8 cellular contexts compared by ENCODE assay signal in genomic region chr12:49069507-49070346, GRCh38. TPM values are rescaled to one million over a fixed set of nuclear protein-coding genes. Genes with fewer than 3 reads are reported as not detected.
DNase-seq lines count a peak whose midpoint lies in the region; TF ChIP-seq lines count a peak whose summit lies in the region.

Gene RHEBL1 (minus strand): TSS chr12:49069979. CDS start chr12:49069785, 194 bp downstream.

- H3K9ac ChIP-seq in neural progenitor cell, result no peak within 1 kb of the TSS

- in situ Hi-C loops in HAP-1 (cut with MboI; ENCODE audit: low sequenced_read_pairs), result no loop called here

- peak within 1 kb of the TSS; percentile 8 for H3K27ac Mint-ChIP-seq in neural progenitor cell

- no peaks in the 10 kb centered on the region for H3K79me2 ChIP-seq in neural progenitor cell (ENCODE audit: low read depth)

- peaks cover 14% of the 10 kb centered on the region for H3K4me1 Mint-ChIP-seq in neural progenitor cell

- H3F3A ChIP-seq in neural progenitor cell (ENCODE audit: low read depth), result peaks cover 15% of the 10 kb centered on the region

- H3K4me3 ChIP-seq in HAP-1 (peak within 1 kb of the TSS; percentile 79), fibroblast of the aortic adventitia (ENCODE audit: low read depth, low read length) (peak within 1 kb of the TSS; percentile 86), neural progenitor cell (peak within 1 kb of the TSS; percentile 60)

- peaks cover 3% of the 10 kb centered on the region for H3K36me3 Mint-ChIP-seq in neural progenitor cell

- peak; percentile 96 for DNase-seq in GDM1 (lab: John Stamatoyannopoulos, UW)
- DNase-seq in HAP-1 (ENCODE audit: low spot score in 2 of 2), result peak; percentile 97 to 99
- peak; percentile 97 for DNase-seq in M059J (ENCODE audit: low read depth)
- DNase-seq in activated T-helper 9 cell treated with anti-CD3 and anti-CD28 coated beads, Interleukin-2, amount 50 U/mL, for 16 hours (ENCODE audit: low read depth), result peak; percentile 99
- DNase-seq in fibroblast of the aortic adventitia (ENCODE audit: low read depth), result peak; percentile 94
- peak; percentile 93 for DNase-seq in neural progenitor cell (ENCODE audit: low spot score)
- peak; percentile 94 for DNase-seq in stromal cell of bone marrow (ENCODE audit: low read depth)

- H4K20me1 ChIP-seq in neural progenitor cell (ENCODE audit: low read depth), result no peaks in the 10 kb centered on the region

- no peak within 1 kb of the TSS for H3K27ac ChIP-seq in neural progenitor cell

- H3K36me3 ChIP-seq in HAP-1 (replicated peaks), result no peaks in the 10 kb centered on the region
- H3K36me3 ChIP-seq in neural progenitor cell, result no peaks in the 10 kb centered on the region

- peaks cover 24% of the 10 kb centered on the region for H3K27me3 Mint-ChIP-seq in neural progenitor cell (ENCODE audit: insufficient read depth, low read depth)

- H2AFZ ChIP-seq in neural progenitor cell (replicated peaks), result peak within 1 kb of the TSS; percentile 78

- peak within 1 kb of the TSS; percentile 81 for H3K4me2 ChIP-seq in neural progenitor cell

- no peaks in the 10 kb centered on the region for H3K27me3 ChIP-seq in HAP-1 (ENCODE audit: low read depth)
- peaks cover 38% of the 10 kb centered on the region for H3K27me3 ChIP-seq in neural progenitor cell

- peak; percentile 55 for TF ChIP-seq POLR2A in Raji (IDR thresholded peaks at IDR 0.05; ENCODE audit: insufficient read depth, low read depth, low read length)

- peaks cover 8% of the 10 kb centered on the region for H3K4me1 ChIP-seq in HAP-1
- no peaks in the 10 kb centered on the region for H3K4me1 ChIP-seq in neural progenitor cell

- TF ChIP-seq CTCF in fibroblast of the aortic adventitia (IDR thresholded peaks at IDR 0.05; ENCODE audit: insufficient read depth, low read length) (peak; percentile 22), neural progenitor cell (IDR thresholded peaks at IDR 0.05) (peak; percentile 10)

- H3K9me3 ChIP-seq in HAP-1 (no peaks in the 10 kb centered on the region), neural progenitor cell (ENCODE audit: low read depth) (no peaks in the 10 kb centered on the region)

- no peaks in the 10 kb centered on the region for H3K9me3 Mint-ChIP-seq in neural progenitor cell

- peak within 1 kb of the TSS; percentile 90 for H3K4me3 Mint-ChIP-seq in neural progenitor cell

RNA-seq across cellular contexts. Expression of gene RHEBL1, which starts in this region (rescaled TPM):
- total RNA-seq in M059J (2014; rRNA removed; shearing (Covaris generic)), result 2.5 and 4.5 TPM in 2 replicates
- 0.25 and 0.54 TPM in 2 replicates for total RNA-seq in fibroblast of the aortic adventitia (ENCODE audit: low replicate concordance)
- total RNA-seq in neural progenitor cell (ENCODE audit: low replicate concordance), result 5.3 and 6.0 TPM in 2 replicates

Comparison
In these comparisons a context has a peak if more than half of its experiments do, and no peak if none do; other contexts are left out.
1. Peak in DNase-seq and H3K4me3 ChIP-seq in fibroblast of the aortic adventitia; RNA of the gene not detected or under 1 TPM.